In the genomic region with DNA sequence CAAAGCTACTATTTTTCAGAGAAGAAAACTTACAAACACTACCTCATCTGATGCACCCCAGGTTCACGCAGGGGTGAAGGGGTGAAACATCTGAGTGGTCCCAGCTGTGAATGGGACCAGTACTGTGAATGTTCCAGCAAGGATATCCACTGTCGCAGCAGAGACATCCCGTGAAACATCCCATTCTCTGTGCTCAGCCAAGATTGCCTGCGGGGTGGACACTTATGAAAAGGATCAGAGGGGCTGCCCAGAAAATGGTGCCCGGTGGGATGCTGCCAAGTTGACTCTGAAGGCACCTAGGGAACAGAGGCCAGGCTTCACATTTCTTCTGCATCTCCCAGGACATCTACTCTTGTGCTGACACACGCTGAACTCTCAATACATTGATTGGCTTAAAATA, we compare ENCODE assay signal across 33 cellular contexts.
"Had no signal": no experiment of that assay in that cellular context is flagged by ENCODE, and none has a peak within 500 bp of the region (broad histone marks: within the 10 kb centered on the region; RNA-seq: fewer than 3 reads in every experiment).

No MANE protein-coding gene starts in this region.

- H3K36me3 Mint-ChIP-seq: activated CD8-positive, alpha-beta memory T cell treated with anti-CD3 and anti-CD28 coated beads, Interleukin-2, amount 10 ng/mL, durations not matched to agents 7 days and 5 days; activated naive CD8-positive, alpha-beta T cell treated with anti-CD3 and anti-CD28 coated beads for 36 hours had no signal

- ATAC-seq: activated CD8-positive, alpha-beta memory T cell treated with anti-CD3 and anti-CD28 coated beads, Interleukin-2, amount 10 ng/mL, durations not matched to agents 7 days and 5 days; K562; Panc1 had no signal

- H3K27ac ChIP-seq: brain microvascular endothelial cell, SJCRH30, VCaP had no signal

- H3K9me3 ChIP-seq: SJCRH30, SK-N-SH had no signal

- H3K4me3 ChIP-seq: K562, SJCRH30 had no signal

- H3K4me1 ChIP-seq: SJCRH30 had no signal

- H3K4me1 Mint-ChIP-seq: activated CD8-positive, alpha-beta memory T cell treated with anti-CD3 and anti-CD28 coated beads, Interleukin-2, amount 10 ng/mL, durations not matched to agents 7 days and 5 days had no signal

- H3K4me3 Mint-ChIP-seq: activated CD4-positive, alpha-beta memory T cell treated with anti-CD3 and anti-CD28 coated beads, Interleukin-2, amount 10 ng/mL, durations not matched to agents 7 days and 5 days; activated CD8-positive, alpha-beta memory T cell treated with anti-CD3 and anti-CD28 coated beads, Interleukin-2, amount 10 ng/mL, durations not matched to agents 7 days and 5 days; activated naive CD8-positive, alpha-beta T cell treated with anti-CD3 and anti-CD28 coated beads for 36 hours had no signal

- H3K27ac Mint-ChIP-seq: activated CD4-positive, alpha-beta memory T cell treated with anti-CD3 and anti-CD28 coated beads, Interleukin-2, amount 10 ng/mL, durations not matched to agents 7 days and 5 days; activated CD8-positive, alpha-beta memory T cell treated with anti-CD3 and anti-CD28 coated beads, Interleukin-2, amount 10 ng/mL, durations not matched to agents 7 days and 5 days; activated naive CD8-positive, alpha-beta T cell treated with anti-CD3 and anti-CD28 coated beads for 36 hours had no signal

- H3K27me3 ChIP-seq: brain microvascular endothelial cell, SJCRH30 had no signal

- H3K9me3 Mint-ChIP-seq: activated CD4-positive, alpha-beta memory T cell treated with anti-CD3 and anti-CD28 coated beads, Interleukin-2, amount 10 ng/mL, durations not matched to agents 7 days and 5 days; activated naive CD8-positive, alpha-beta T cell treated with anti-CD3 and anti-CD28 coated beads for 36 hours had no signal

- H3K4me2 ChIP-seq: SK-N-SH had no signal

- DNase-seq: activated CD4-positive, alpha-beta memory T cell treated with anti-CD3 and anti-CD28 coated beads, Interleukin-2, amount 10 ng/mL, durations not matched to agents 7 days and 5 days; activated CD4-positive, alpha-beta T cell treated with anti-CD3 and anti-CD28 coated beads for 1 hour; activated CD4-positive, alpha-beta T cell treated with anti-CD3 and anti-CD28 coated beads for 48 hours; activated CD4-positive, CD25-positive, alpha-beta regulatory T cell; activated CD8-positive, alpha-beta memory T cell treated with anti-CD3 and anti-CD28 coated beads for 24 hours; activated CD8-positive, alpha-beta memory T cell treated with anti-CD3 and anti-CD28 coated beads, Interleukin-2, amount 10 ng/mL, durations not matched to agents 7 days and 5 days; activated CD8-positive, alpha-beta memory T cell treated with anti-CD3 and anti-CD28 coated beads, Interleukin-2, amount 50 U/mL, for 48 hours; activated effector memory CD4-positive, alpha-beta T cell treated with anti-CD3 and anti-CD28 coated beads, Interleukin-2, amount 50 U/mL, for 16 hours; activated naive CD4-positive, alpha-beta T cell; activated naive CD4-positive, alpha-beta T cell treated with anti-CD3 and anti-CD28 coated beads, Interleukin-2, amount 50 U/mL, for 16 hours; activated naive CD8-positive, alpha-beta T cell treated with anti-CD3 and anti-CD28 coated beads for 36 hours; activated T-cell treated with anti-CD3 and anti-CD28 coated beads, Interleukin-2, amount 50 U/mL, for 48 hours; amniotic stem cell; aorta; brain microvascular endothelial cell; central memory CD4-positive, alpha-beta T cell; NCI-H1092 treated with DMSO at 0.1 percent for 48 hours; NCI-H1417; NCI-H146; NCI-H187; NCI-H2029 treated with DMSO at 0.1 percent for 48 hours; NCI-H2107; NCI-H2171; NCI-H2227 treated with DMSO at 0.1 percent for 48 hours; NCI-H524 treated with DMSO at 0.1 percent for 48 hours; SHP77; SJCRH30; SK-N-SH; T-helper 2 cell; T-helper 9 cell had no signal

- H3K9ac ChIP-seq: SK-N-SH had no signal

- H3K36me3 ChIP-seq: SJCRH30 had no signal

- H3K27me3 Mint-ChIP-seq: activated CD4-positive, alpha-beta memory T cell treated with anti-CD3 and anti-CD28 coated beads, Interleukin-2, amount 10 ng/mL, durations not matched to agents 7 days and 5 days; activated CD8-positive, alpha-beta memory T cell treated with anti-CD3 and anti-CD28 coated beads, Interleukin-2, amount 10 ng/mL, durations not matched to agents 7 days and 5 days; activated naive CD8-positive, alpha-beta T cell treated with anti-CD3 and anti-CD28 coated beads for 36 hours had no signal
